ENCODE assay signal across 36 cellular contexts in genomic region chr7:156944876-156945275, GRCh38.
"Had no signal": no experiment of that assay in that cellular context is flagged by ENCODE, and none has a peak within 500 bp of the region (broad histone marks: within the 10 kb centered on the region; RNA-seq: fewer than 3 reads in every experiment).

No MANE protein-coding gene starts in this region.

- H2AFZ ChIP-seq: PC-9 had no signal

- H3K36me3 ChIP-seq: ascending aorta, cardiac muscle cell had no signal

- ATAC-seq: activated CD8-positive, alpha-beta T cell treated with anti-CD3 and anti-CD28 coated beads, Interleukin-2, amount 10 ng/mL, durations not matched to agents 7 days and 5 days; Right ventricle myocardium inferior; SK-N-SH treated with all-trans-retinoic acid at 6 μM for 48 hours had no signal

- H3K9me3 Mint-ChIP-seq: activated naive CD4-positive, alpha-beta T cell treated with anti-CD3 and anti-CD28 coated beads, Interleukin-2, amount 50 U/mL, for 24 hours; activated T-cell treated with anti-CD3 and anti-CD28 coated beads, Interleukin-2, amount 50 U/mL, for 24 hours; central memory CD8-positive, alpha-beta T cell had no signal

- H3K4me3 Mint-ChIP-seq: activated CD4-positive, alpha-beta T cell treated with anti-CD3 and anti-CD28 coated beads, Interleukin-2, amount 10 ng/mL, durations not matched to agents 24 days and 14 days; activated CD8-positive, alpha-beta T cell treated with anti-CD3 and anti-CD28 coated beads, Interleukin-2, amount 10 ng/mL, durations not matched to agents 7 days and 5 days; activated naive CD4-positive, alpha-beta T cell treated with anti-CD3 and anti-CD28 coated beads, Interleukin-2, amount 50 U/mL, for 24 hours; activated naive CD8-positive, alpha-beta T cell treated with anti-CD3 and anti-CD28 coated beads, Interleukin-2, amount 10 ng/mL, durations not matched to agents 7 days and 5 days; activated T-cell treated with anti-CD3 and anti-CD28 coated beads, Interleukin-2, amount 50 U/mL, for 24 hours; central memory CD8-positive, alpha-beta T cell had no signal

- H3K9me3 ChIP-seq: ascending aorta had no signal

- H3K4me3 ChIP-seq: ascending aorta, cardiac muscle cell, PC-9 had no signal

- H3K4me2 ChIP-seq: PC-9 had no signal

- H3K36me3 Mint-ChIP-seq: activated naive CD4-positive, alpha-beta T cell treated with anti-CD3 and anti-CD28 coated beads, Interleukin-2, amount 50 U/mL, for 24 hours had no signal

- H3K27me3 ChIP-seq: ascending aorta, cardiac muscle cell had no signal

- DNase-seq: activated CD4-positive, alpha-beta T cell treated with anti-CD3 and anti-CD28 coated beads, Interleukin-2, amount 10 ng/mL, durations not matched to agents 24 days and 14 days; activated CD4-positive, alpha-beta T cell treated with anti-CD3 and anti-CD28 coated beads, Interleukin-2, amount 50 U/mL, for 48 hours; activated CD8-positive, alpha-beta T cell treated with anti-CD3 and anti-CD28 coated beads, Interleukin-2, amount 10 ng/mL, durations not matched to agents 7 days and 5 days; activated gamma-delta T cell; activated naive CD4-positive, alpha-beta T cell treated with Interleukin-2 at 50 U/mL for 16 hours; activated naive CD8-positive, alpha-beta T cell treated with anti-CD3 and anti-CD28 coated beads, Interleukin-2, amount 10 ng/mL, durations not matched to agents 7 days and 5 days; activated T-cell treated with anti-CD3 and anti-CD28 coated beads, Interleukin-2, amount 50 U/mL, for 24 hours; amygdala; MM.1S; MV-4-11; NCI-H1092; NCI-H1417; NCI-H146; NCI-H187; NCI-H2029 treated with DMSO at 0.1 percent for 48 hours; NCI-H2107; NCI-H2171; NCI-H510A; NCI-H526; NCI-H748 treated with DMSO at 0.1 percent for 48 hours; NK-92 treated with Interleukin-12 subunit alpha and Interleukin-12 subunit beta, amount 100 ng/mL, for 24 hours; PC-9; SIG-M5; SW 1271; T-helper 1 cell; T-helper 2 cell; T1000; WERI-Rb-1 had no signal

- H3K27ac Mint-ChIP-seq: activated CD4-positive, alpha-beta T cell treated with anti-CD3 and anti-CD28 coated beads, Interleukin-2, amount 10 ng/mL, durations not matched to agents 24 days and 14 days; activated CD8-positive, alpha-beta T cell treated with anti-CD3 and anti-CD28 coated beads, Interleukin-2, amount 10 ng/mL, durations not matched to agents 7 days and 5 days; activated naive CD4-positive, alpha-beta T cell treated with anti-CD3 and anti-CD28 coated beads, Interleukin-2, amount 50 U/mL, for 24 hours; activated naive CD8-positive, alpha-beta T cell treated with anti-CD3 and anti-CD28 coated beads, Interleukin-2, amount 10 ng/mL, durations not matched to agents 7 days and 5 days; activated T-cell treated with anti-CD3 and anti-CD28 coated beads, Interleukin-2, amount 50 U/mL, for 24 hours; activated T-helper 2 cell treated with anti-CD3 and anti-CD28 coated beads, Interferon-gamma antibody, Interleukin-2, Interleukin-4, amounts not matched to agents 10 μg/mL and 5 μg/mL and 100 μg/mL, durations not matched to agents 14 hours and 24 hours and 36 hours had no signal

- H3K4me1 Mint-ChIP-seq: activated naive CD4-positive, alpha-beta T cell treated with anti-CD3 and anti-CD28 coated beads, Interleukin-2, amount 50 U/mL, for 24 hours; central memory CD8-positive, alpha-beta T cell had no signal

- H3K27ac ChIP-seq: ascending aorta, cardiac muscle cell, PC-9, RWPE1, WERI-Rb-1 had no signal
